25 cellular contexts compared by ENCODE assay signal in genomic region chr5:6823996-6824395, GRCh38.
"Had no signal": no experiment of that assay in that cellular context is flagged by ENCODE, and none has a peak within 500 bp of the region (broad histone marks: within the 10 kb centered on the region; RNA-seq: fewer than 3 reads in every experiment).

No MANE protein-coding gene starts in this region.

- H3K4me3 Mint-ChIP-seq: mesothelial cell of epicardium; natural killer cell; neural progenitor cell; stimulated activated memory B cell treated with anti-CD40 and anti-IgM and Interleukin-4, amounts not matched to agents 10 μg/mL and 1 μg/mL and 100 μg/mL, for 72 hours; stimulated activated naive CD8-positive, alpha-beta T cell treated with anti-CD3 and anti-CD28 coated beads, Interleukin-15, amount 100 ng/mL, for 72 hours had no signal

- H3K36me3 ChIP-seq: left ventricle myocardium inferior, neural progenitor cell, neutrophil, ovary, right atrium auricular region, right lobe of liver, tibial nerve, uterus had no signal

- H3K27ac ChIP-seq: left ventricle myocardium inferior, neural progenitor cell, neutrophil, ovary, right atrium auricular region, right lobe of liver, tibial nerve, uterus had no signal

- H3K36me3 Mint-ChIP-seq: mesothelial cell of epicardium, natural killer cell, neural progenitor cell had no signal

- H3K9me3 ChIP-seq: uterus had no signal

- H3K27ac Mint-ChIP-seq: mesothelial cell of epicardium; naive B cell; natural killer cell; stimulated activated memory B cell treated with anti-CD40 and anti-IgM and Interleukin-4, amounts not matched to agents 10 μg/mL and 1 μg/mL and 100 μg/mL, for 72 hours; stimulated activated naive CD8-positive, alpha-beta T cell treated with anti-CD3 and anti-CD28 coated beads, Interleukin-15, amount 100 ng/mL, for 72 hours; type B pancreatic cell had no signal

- ATAC-seq: natural killer cell; stimulated activated memory B cell treated with anti-CD40 and anti-IgM and Interleukin-4, amounts not matched to agents 10 μg/mL and 1 μg/mL and 100 μg/mL, for 72 hours; stimulated activated naive CD8-positive, alpha-beta T cell treated with anti-CD3 and anti-CD28 coated beads, Interleukin-15, amount 100 ng/mL, for 72 hours had no signal

- H3K4me1 Mint-ChIP-seq: mesothelial cell of epicardium had no signal

- H3K4me1 ChIP-seq: left ventricle myocardium inferior, right atrium auricular region, right lobe of liver, uterus had no signal

- DNase-seq: islet precursor cell; left ventricle myocardium inferior; naive B cell; natural killer cell; nephron progenitor cell; occipital lobe; ovary; right lobe of liver; stimulated activated CD4-positive, alpha-beta T cell treated with anti-CD3 and anti-CD28 coated beads, Interleukin-1b, Interleukin-23, amount 100 ng/mL, for 48 hours; stimulated activated CD4-positive, alpha-beta T cell treated with anti-CD3 and anti-CD28 coated beads, Interleukin-2, amount 100 ng/mL, for 48 hours; stimulated activated CD4-positive, alpha-beta T cell treated with anti-CD3 and anti-CD28 coated beads, Interleukin-4, amount 100 ng/mL, for 4 hours; stimulated activated CD8-positive, alpha-beta memory T cell treated with anti-CD3 and anti-CD28 coated beads, Interleukin-4, amount 100 ng/mL, for 48 hours; stimulated activated naive CD4-positive, alpha-beta T cell treated with Interleukin-2 at 50 U/mL for 16 hours; stimulated activated naive CD8-positive, alpha-beta T cell treated with anti-CD3 and anti-CD28 coated beads, Interleukin-15, amount 100 ng/mL, for 72 hours; substantia nigra; uterus had no signal

- H3K27me3 ChIP-seq: neural progenitor cell, ovary, right atrium auricular region, right lobe of liver, tibial nerve, uterus had no signal

- H3K4me3 ChIP-seq: left ventricle myocardium inferior, lung, neural progenitor cell, ovary, right atrium auricular region, right lobe of liver, smooth muscle cell, tibial nerve, uterus had no signal
